17 cellular contexts compared by ENCODE assay signal in the genomic region with DNA sequence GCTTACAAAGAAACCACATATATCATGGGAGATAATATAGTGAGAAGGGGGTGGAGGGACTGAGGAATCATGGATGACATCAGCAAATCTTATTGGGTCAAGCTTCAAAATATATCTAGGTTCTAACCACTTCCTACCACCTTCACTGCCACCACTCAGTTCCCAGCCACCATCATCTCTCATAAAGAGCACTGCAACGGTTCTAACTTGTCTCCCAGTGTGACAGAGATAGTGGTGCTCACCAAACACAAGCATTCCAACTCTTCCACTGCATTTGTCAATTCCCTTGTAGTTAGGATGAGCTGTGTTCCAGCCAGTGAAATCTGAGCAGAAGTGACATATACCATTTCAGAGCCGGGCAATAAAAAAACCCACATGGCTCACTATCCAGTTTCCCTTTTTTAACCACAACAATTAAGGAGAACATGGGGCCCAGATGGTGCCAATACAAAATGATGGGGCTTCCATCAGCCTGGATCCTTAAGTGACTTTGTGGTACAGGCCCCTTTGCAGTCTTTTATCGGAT.
DNase-seq lines count a peak whose midpoint lies in the region; ATAC-seq lines count a peak whose summit lies in the region.
"Had no signal": no experiment of that assay in that cellular context is flagged by ENCODE, and none has a peak within 500 bp of the region (broad histone marks: within the 10 kb centered on the region; RNA-seq: fewer than 3 reads in every experiment).

No MANE protein-coding gene starts in this region.

- no peaks in the 10 kb centered on the region for H3K27me3 Mint-ChIP-seq in activated T-cell treated with anti-CD3 and anti-CD28 coated beads, Interleukin-2, amount 50 U/mL, for 72 hours (ENCODE audit: low read depth)
- H3K27me3 Mint-ChIP-seq in activated T-helper 17 cell treated with anti-CD3 and anti-CD28 coated beads, Interleukin-2, amount 50 U/mL, for 72 hours = no peaks in the 10 kb centered on the region
- H3K27me3 Mint-ChIP-seq: activated naive CD8-positive, alpha-beta T cell treated with anti-CD3 and anti-CD28 coated beads, Interleukin-2, amount 50 U/mL, for 24 hours; central memory CD8-positive, alpha-beta T cell had no signal

- ATAC-seq in activated T-cell treated with anti-CD3 and anti-CD28 coated beads, Interleukin-2, amount 50 U/mL, for 72 hours (replicated peaks in 1 of 2) = no peak
- peak; percentile 31 for ATAC-seq in activated T-helper 17 cell treated with anti-CD3 and anti-CD28 coated beads, Interleukin-2, amount 50 U/mL, for 72 hours (replicated peaks)
- no peak for ATAC-seq in GM19035 (IDR thresholded peaks at IDR 0.05; ENCODE audit: unreplicated experiment)
- ATAC-seq: activated naive CD8-positive, alpha-beta T cell treated with anti-CD3 and anti-CD28 coated beads, Interleukin-2, amount 50 U/mL, for 24 hours; activated T-cell treated with anti-CD3 and anti-CD28 coated beads, Interleukin-2, amount 50 U/mL, for 4 hours; upper lobe of right lung had no signal

- DNase-seq in activated T-cell treated with anti-CD3 and anti-CD28 coated beads, Interleukin-2, amount 50 U/mL, for 72 hours = no peak
- DNase-seq in activated T-cell treated with anti-CD3 and anti-CD28 coated beads, Interleukin-2, amount 50 U/mL, for 1 hour = no peak
- DNase-seq in NCI-H524 treated with DMSO at 0.1 percent for 48 hours (lab: John Stamatoyannopoulos, UW) = peak; percentile 62
- no peak for DNase-seq in activated CD4-positive, alpha-beta T cell treated with anti-CD3 and anti-CD28 coated beads, Interleukin-2, amount 50 U/mL, for 4 hours
- DNase-seq in stimulated activated CD4-positive, alpha-beta T cell treated with anti-CD3 and anti-CD28 coated beads, Interleukin-4, amount 100 ng/mL, for 1 hour = no peak
- no peak for DNase-seq in stimulated activated CD4-positive, alpha-beta T cell treated with anti-CD3 and anti-CD28 coated beads, Interleukin-4, amount 100 ng/mL, for 4 hours
- DNase-seq: activated CD4-positive, CD25-positive, alpha-beta regulatory T cell treated with anti-CD3 and anti-CD28 coated beads, Interleukin-2, amount 50 U/mL, for 72 hours; activated naive CD8-positive, alpha-beta T cell treated with anti-CD3 and anti-CD28 coated beads, Interleukin-2, amount 50 U/mL, for 24 hours; activated T-cell treated with anti-CD3 and anti-CD28 coated beads, Interleukin-2, amount 50 U/mL, for 4 hours; endodermal cell; NCI-H187 treated with DMSO at 0.1 percent for 48 hours; stimulated activated CD4-positive, alpha-beta T cell treated with anti-CD3 and anti-CD28 coated beads, Interleukin-4, amount 100 ng/mL, for 24 hours; upper lobe of right lung had no signal

- no peak overlapping the region for H3K4me3 Mint-ChIP-seq in activated T-cell treated with anti-CD3 and anti-CD28 coated beads, Interleukin-2, amount 50 U/mL, for 72 hours
- no peak overlapping the region for H3K4me3 Mint-ChIP-seq in activated T-helper 17 cell treated with anti-CD3 and anti-CD28 coated beads, Interleukin-2, amount 50 U/mL, for 72 hours
- H3K4me3 Mint-ChIP-seq: activated naive CD8-positive, alpha-beta T cell treated with anti-CD3 and anti-CD28 coated beads, Interleukin-2, amount 50 U/mL, for 24 hours; activated T-cell treated with anti-CD3 and anti-CD28 coated beads, Interleukin-2, amount 50 U/mL, for 4 hours; central memory CD8-positive, alpha-beta T cell; endodermal cell; neural crest cell had no signal

- H3K4me1 Mint-ChIP-seq in activated T-cell treated with anti-CD3 and anti-CD28 coated beads, Interleukin-2, amount 50 U/mL, for 72 hours (ENCODE audit: low read depth) = no peaks in the 10 kb centered on the region
- H3K4me1 Mint-ChIP-seq in activated T-helper 17 cell treated with anti-CD3 and anti-CD28 coated beads, Interleukin-2, amount 50 U/mL, for 72 hours = peaks cover 16% of the 10 kb centered on the region

- H3K9me3 Mint-ChIP-seq in activated T-cell treated with anti-CD3 and anti-CD28 coated beads, Interleukin-2, amount 50 U/mL, for 72 hours = peaks cover 0 to 7% of the 10 kb centered on the region in 2 donors
- no peaks in the 10 kb centered on the region for H3K9me3 Mint-ChIP-seq in activated T-helper 17 cell treated with anti-CD3 and anti-CD28 coated beads, Interleukin-2, amount 50 U/mL, for 72 hours
- H3K9me3 Mint-ChIP-seq: activated T-cell treated with anti-CD3 and anti-CD28 coated beads, Interleukin-2, amount 50 U/mL, for 4 hours; central memory CD8-positive, alpha-beta T cell; endodermal cell had no signal

- H3K36me3 Mint-ChIP-seq in activated T-cell treated with anti-CD3 and anti-CD28 coated beads, Interleukin-2, amount 50 U/mL, for 72 hours (ENCODE audit: insufficient read depth in 2 of 2) = peaks cover 2 to 5% of the 10 kb centered on the region in 2 donors
- H3K36me3 Mint-ChIP-seq in activated T-helper 17 cell treated with anti-CD3 and anti-CD28 coated beads, Interleukin-2, amount 50 U/mL, for 72 hours (ENCODE audit: low read depth) = peaks cover 4% of the 10 kb centered on the region

- peak overlapping the region; percentile 9 for H3K27ac Mint-ChIP-seq in activated T-cell treated with anti-CD3 and anti-CD28 coated beads, Interleukin-2, amount 50 U/mL, for 72 hours
- no peak overlapping the region for H3K27ac Mint-ChIP-seq in activated T-helper 17 cell treated with anti-CD3 and anti-CD28 coated beads, Interleukin-2, amount 50 U/mL, for 72 hours
- H3K27ac Mint-ChIP-seq: activated naive CD8-positive, alpha-beta T cell treated with anti-CD3 and anti-CD28 coated beads, Interleukin-2, amount 50 U/mL, for 24 hours; endodermal cell had no signal
